8 cellular contexts compared by ENCODE assay signal in genomic region chr17:75393523-75394331, GRCh38. TPM values are rescaled to one million over a fixed set of nuclear protein-coding genes. Genes with fewer than 3 reads are reported as not detected.
DNase-seq lines count a peak whose midpoint lies in the region; ATAC-seq and TF ChIP-seq lines count a peak whose summit lies in the region.

No MANE protein-coding gene starts in this region.

- peak; percentile 54 for TF ChIP-seq RAD21 in neural cell (conservative IDR thresholded peaks at IDR 0.05)

- H3K36me3 Mint-ChIP-seq in GM23338 (ENCODE audit: low read depth): peaks cover 14% of the 10 kb centered on the region; the same call in 2 of the 3 replicates
- peaks cover 35% of the 10 kb centered on the region for H3K36me3 Mint-ChIP-seq in stimulated activated naive CD8-positive, alpha-beta T cell treated with anti-CD3 and anti-CD28 coated beads, Interleukin-15, Interleukin-2, amounts not matched to agents 100 ng/mL and 50 ng/mL, for 24 hours (ENCODE audit: low read depth)

- H3K4me1 ChIP-seq in GM23338 (ENCODE audit: insufficient read depth): peaks cover 23% of the 10 kb centered on the region

- H3K9me3 Mint-ChIP-seq in GM23338: no peaks in the 10 kb centered on the region
- H3K9me3 Mint-ChIP-seq in stimulated activated naive CD8-positive, alpha-beta T cell treated with anti-CD3 and anti-CD28 coated beads, Interleukin-15, Interleukin-2, amounts not matched to agents 100 ng/mL and 50 ng/mL, for 24 hours: no peaks in the 10 kb centered on the region

- H4K20me1 ChIP-seq in GM23338 (replicated peaks; ENCODE audit: insufficient read depth) (peaks cover 22% of the 10 kb centered on the region; the same call in 1 of the 2 replicates), neural cell (ENCODE audit: insufficient read depth) (peaks cover 9% of the 10 kb centered on the region)

- H3K27me3 ChIP-seq in GM23338 (ENCODE audit: insufficient read depth): no peaks in the 10 kb centered on the region
- no peaks in the 10 kb centered on the region for H3K27me3 ChIP-seq in neural cell (ENCODE audit: insufficient read depth, low read depth, low read length)

- H3K4me3 ChIP-seq in GM23338 (peak overlapping the region; percentile 99), foreskin fibroblast (ENCODE audit: low read depth in 1 of 2, low read length in 2 of 2) (peak overlapping the region; percentile 73 to 94), neural cell (ENCODE audit: low read length) (peak overlapping the region; percentile 74)

- H3K79me2 ChIP-seq in GM23338 (replicated peaks; ENCODE audit: insufficient read depth) (peaks cover 94% of the 10 kb centered on the region), neural cell (replicated peaks; ENCODE audit: insufficient read depth, low read length) (peaks cover 74% of the 10 kb centered on the region)

- peak; percentile 98 for ATAC-seq in GM23338

- H3K4me1 Mint-ChIP-seq in GM23338: peaks cover 40% of the 10 kb centered on the region
- H3K4me1 Mint-ChIP-seq in stimulated activated naive CD8-positive, alpha-beta T cell treated with anti-CD3 and anti-CD28 coated beads, Interleukin-15, Interleukin-2, amounts not matched to agents 100 ng/mL and 50 ng/mL, for 24 hours (ENCODE audit: low read depth): peaks cover 85% of the 10 kb centered on the region

- H2AFZ ChIP-seq in GM23338: no peak overlapping the region
- peak overlapping the region; percentile 65 for H2AFZ ChIP-seq in neural cell (ENCODE audit: low read depth, low read length)

- H3K27ac Mint-ChIP-seq in GM23338: peak overlapping the region; percentile 95
- peak overlapping the region; percentile 65 for H3K27ac Mint-ChIP-seq in stimulated activated naive CD8-positive, alpha-beta T cell treated with anti-CD3 and anti-CD28 coated beads, Interleukin-15, Interleukin-2, amounts not matched to agents 100 ng/mL and 50 ng/mL, for 24 hours

- H3K27ac ChIP-seq in GM23338 (ENCODE audit: low read depth) (peak overlapping the region; percentile 98), neural cell (ENCODE audit: low read length) (peak overlapping the region; percentile 94)

- H3K36me3 ChIP-seq in GM23338 (ENCODE audit: insufficient read depth): no peaks in the 10 kb centered on the region
- H3K36me3 ChIP-seq in neural cell (ENCODE audit: insufficient read depth, low read length): no peaks in the 10 kb centered on the region

- peaks cover 3% of the 10 kb centered on the region for H3K27me3 Mint-ChIP-seq in GM23338 (ENCODE audit: insufficient read depth, low read depth, poor library complexity)
- no peaks in the 10 kb centered on the region for H3K27me3 Mint-ChIP-seq in stimulated activated naive CD8-positive, alpha-beta T cell treated with anti-CD3 and anti-CD28 coated beads, Interleukin-15, Interleukin-2, amounts not matched to agents 100 ng/mL and 50 ng/mL, for 24 hours

- H3F3A ChIP-seq in GM23338 (replicated peaks; ENCODE audit: low read depth) (peaks cover 9% of the 10 kb centered on the region), neural cell (ENCODE audit: insufficient read depth, low read length, poor library complexity, severe bottlenecking) (peaks cover 11% of the 10 kb centered on the region)

- peak overlapping the region; percentile 89 for H3K9ac ChIP-seq in neural cell (ENCODE audit: low read length)

- TF ChIP-seq EP300 in neural cell (conservative IDR thresholded peaks at IDR 0.05; ENCODE audit: poor library complexity, severe bottlenecking): peak; percentile 40

- no peaks in the 10 kb centered on the region for H3K9me3 ChIP-seq in neural cell (ENCODE audit: low read length)

- H3K9me2 ChIP-seq in GM23338 (ENCODE audit: insufficient read depth) (no peaks in the 10 kb centered on the region), neural cell (ENCODE audit: insufficient read depth, low read length) (no peaks in the 10 kb centered on the region)

- peak overlapping the region; percentile 97 for H3K4me2 ChIP-seq in GM23338
- H3K4me2 ChIP-seq in neural cell (ENCODE audit: low read length): peak overlapping the region; percentile 90

- TF ChIP-seq CTCF in GM23338 (conservative IDR thresholded peaks at IDR 0.05; ENCODE audit: low read depth in 2 of 2) (no peak), foreskin fibroblast (IDR thresholded peaks at IDR 0.05; ENCODE audit: low read depth, low read length) (no peak), neural cell (IDR thresholded peaks at IDR 0.05; ENCODE audit: poor library complexity, severe bottlenecking) (peak; percentile 43)

- DNase-seq in DMS53 (lab: John Stamatoyannopoulos, UW) (peak; percentile 98), GM23338 (ENCODE audit: low spot score) (peak; percentile 100), M059J (ENCODE audit: low read depth) (peak; percentile 98), SHP77 (lab: John Stamatoyannopoulos, UW) (peak; percentile 99), activated gamma-delta T cell (lab: John Stamatoyannopoulos, UW) (peak; percentile 79), foreskin fibroblast (peak; percentile 99 to 100)

- H3K4me3 Mint-ChIP-seq in GM23338: peak overlapping the region; percentile 97
- peak overlapping the region; percentile 90 for H3K4me3 Mint-ChIP-seq in stimulated activated naive CD8-positive, alpha-beta T cell treated with anti-CD3 and anti-CD28 coated beads, Interleukin-15, Interleukin-2, amounts not matched to agents 100 ng/mL and 50 ng/mL, for 24 hours

TF ChIP-seq in GM23338, 12 proteins besides CTCF, POLR2A, EP300 and RAD21 (continues in another document):
- TF ChIP-seq STAT1 (IDR thresholded peaks at IDR 0.05; ENCODE audit: unreplicated experiment) (no peak), CREB1 (CRISPR knock-in tag; IDR thresholded peaks at IDR 0.05; ENCODE audit: low read depth) (peak; percentile 75), POLR2AphosphoS5 (IDR thresholded peaks at IDR 0.05; ENCODE audit: low read depth) (peak; percentile 82)

TF ChIP-seq in neural cell, 6 proteins besides CTCF, POLR2A, EP300 and RAD21:
- TF ChIP-seq MXI1 (conservative IDR thresholded peaks at IDR 0.05; ENCODE audit: poor library complexity, severe bottlenecking) (peak; percentile 86), EZH2 (IDR thresholded peaks at IDR 0.05; ENCODE audit: borderline replicate concordance, insufficient read depth, low read length, poor library complexity, severe bottlenecking) (no peak), REST (IDR thresholded peaks at IDR 0.05; ENCODE audit: borderline replicate concordance) (no peak), TAF1 (IDR thresholded peaks at IDR 0.05; ENCODE audit: low read depth) (peak; percentile 69), SMC3 (conservative IDR thresholded peaks at IDR 0.05; ENCODE audit: poor library complexity) (peak; percentile 50), POLR2AphosphoS5 (IDR thresholded peaks at IDR 0.05) (peak; percentile 86)

RNA-seq across cellular contexts. Expression of gene GRB2, which starts 11.8 kb away (rescaled TPM):
- 112 and 121 TPM in 2 replicates for total RNA-seq in GM23338 (2014; rRNA removed; shearing (Covaris generic))
- 89.0 and 99.9 TPM in 2 replicates for polyA plus RNA-seq in GM23338 (2016; fragmentation: Nextera tagmentation; extraction: Ambion mirVana)
- total RNA-seq in M059J (2014; rRNA removed; shearing (Covaris generic)): 77.5 and 109 TPM in 2 replicates
- 134 and 150 TPM in 2 replicates for polyA plus RNA-seq in neural cell
- 108 and 118 TPM in 2 replicates for polyA minus RNA-seq in neural cell

Comparison
In these comparisons a context has a peak if more than half of its experiments do, and no peak if none do; other contexts are left out.
1. Peak in every context shown above with its lines: DNase-seq, ATAC-seq, H3K4me3 ChIP-seq and H3K27ac ChIP-seq.